ENCODE assay signal across 2 cellular contexts in the genomic region with DNA sequence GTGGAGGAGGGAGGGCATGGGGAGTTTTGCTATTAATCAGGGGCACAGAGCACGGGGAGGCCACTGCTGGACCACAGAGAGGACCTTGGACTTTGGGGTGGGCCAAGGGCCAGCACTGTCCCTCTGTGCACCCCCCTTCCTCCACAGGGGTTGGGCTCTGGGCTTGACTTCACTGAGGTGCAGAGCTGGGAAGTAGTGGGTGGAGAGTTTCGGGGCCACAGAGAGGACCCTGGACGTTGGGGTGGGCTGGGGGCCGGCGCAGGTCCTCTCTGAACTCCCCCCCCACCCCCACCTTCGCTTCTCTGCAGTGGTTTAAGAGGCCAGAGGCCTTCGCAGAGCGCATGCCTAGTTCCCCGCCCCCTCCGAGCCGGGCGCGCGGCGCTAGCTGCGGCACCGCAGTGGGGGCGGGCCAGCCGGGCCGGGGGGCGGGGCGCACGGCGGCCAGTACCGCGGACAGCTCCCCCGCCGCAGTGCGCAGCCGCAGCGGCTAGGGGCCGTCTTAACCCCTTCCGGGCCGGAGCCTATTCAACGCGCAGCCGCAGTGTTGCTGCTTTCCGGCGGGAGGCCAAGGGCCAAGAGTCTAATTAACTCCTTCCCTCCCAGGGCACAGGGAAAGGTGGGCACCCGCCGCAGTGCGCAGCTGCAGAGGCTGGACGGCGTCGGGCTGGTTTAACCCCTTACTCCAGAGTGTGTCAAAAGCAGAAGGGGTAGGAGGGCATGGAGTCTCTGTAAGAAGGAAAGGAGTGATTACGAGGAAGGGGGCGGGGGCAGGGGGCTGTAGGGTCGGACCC.
A peak's percentile ranks its signal among the peaks of the same experiment; 100 is the strongest.
TF ChIP-seq lines count a peak whose summit lies in the region.

No MANE protein-coding gene starts in this region.

TF ChIP-seq in HEK293T, 16 proteins besides CTCF, POLR2A, EP300 and RAD21:
- TF ChIP-seq L3MBTL2 (conservative IDR thresholded peaks at IDR 0.05) = no peak
- peak; percentile 30; the same call in 1 of the 2 replicates for TF ChIP-seq FOXM1 (IDR thresholded peaks at IDR 0.05; ENCODE audit: borderline replicate concordance)
TF ChIP-seq in HEK293T: peak in this region for 1.

TF ChIP-seq in H1, 55 proteins besides CTCF, POLR2A, EP300 and RAD21:
- TF ChIP-seq GTF2F1 (IDR thresholded peaks at IDR 0.05; ENCODE audit: borderline replicate concordance, low read depth, low read length) (no peak), RBBP5 (IDR thresholded peaks at IDR 0.05; ENCODE audit: borderline replicate concordance, low read depth, low read length) (0 out of 2 replicates have a peak, but pooled peaks have one; percentile 45), KDM5A (IDR thresholded peaks at IDR 0.05; ENCODE audit: low read length) (no peak), ASH2L (IDR thresholded peaks at IDR 0.05; ENCODE audit: low read length) (no peak), HDAC6 (IDR thresholded peaks at IDR 0.05; ENCODE audit: low read depth, low read length) (no peak), SP2 (IDR thresholded peaks at IDR 0.05; ENCODE audit: low read length) (no peak), JUN (IDR thresholded peaks at IDR 0.05; ENCODE audit: low read depth, low read length) (no peak), RNF2 (IDR thresholded peaks at IDR 0.05; ENCODE audit: borderline replicate concordance, low read depth, low read length, missing control alignments, poor library complexity, severe bottlenecking) (no peak), MAFK (IDR thresholded peaks at IDR 0.05; ENCODE audit: low read depth, low read length) (no peak), NRF1 (IDR thresholded peaks at IDR 0.05; ENCODE audit: low read depth, low read length) (peak; percentile 87), SP1 (IDR thresholded peaks at IDR 0.05; ENCODE audit: low read depth, low read length) (peak; percentile 81; the same call in 1 of the 2 replicates), JUND (IDR thresholded peaks at IDR 0.05; ENCODE audit: low read length) (no peak), CHD2 (IDR thresholded peaks at IDR 0.05; ENCODE audit: low read length) (no peak), CREB1 (IDR thresholded peaks at IDR 0.05) (peak; percentile 50; the same call in 1 of the 2 replicates), SP4 (IDR thresholded peaks at IDR 0.05; ENCODE audit: low read length) (peak; percentile 91; the same call in 1 of the 2 replicates), TAF1 (IDR thresholded peaks at IDR 0.05; ENCODE audit: low read depth, low read length) (no peak), CBX5 (IDR thresholded peaks at IDR 0.05; ENCODE audit: low read depth, low read length) (no peak), KDM1A (IDR thresholded peaks at IDR 0.05; ENCODE audit: borderline replicate concordance, low read length) (no peak), NANOG (IDR thresholded peaks at IDR 0.05; ENCODE audit: insufficient read depth, low read depth, low read length, poor library complexity, severe bottlenecking) (no peak), FOSL1 (IDR thresholded peaks at IDR 0.05; ENCODE audit: insufficient read depth, low read depth, low read length) (no peak), HDAC2 (IDR thresholded peaks at IDR 0.05; ENCODE audit: borderline replicate concordance in 1 of 2, low read depth in 2 of 2, low read length in 2 of 2) (peak; percentile 24 to 66; a peak in 1 of 4 replicates), ZNF274 (IDR thresholded peaks at IDR 0.05; ENCODE audit: borderline replicate concordance, extremely low read depth, low read length) (no peak), SUZ12 (IDR thresholded peaks at IDR 0.05; ENCODE audit: low read length) (no peak), SIN3A (conservative IDR thresholded peaks at IDR 0.05 in 1 of 2, IDR thresholded peaks at IDR 0.05 in 1 of 2; ENCODE audit: low read depth in 1 of 2, low read length in 2 of 2) (peak; percentile 83 to 86; a peak in 2 of 4 replicates), TAF7 (optimal IDR thresholded peaks at IDR 0.05; ENCODE audit: borderline replicate concordance, low read depth, low read length) (no peak), EZH2 (IDR thresholded peaks at IDR 0.05; ENCODE audit: low read depth, low read length, severe bottlenecking) (no peak), BCL11A (IDR thresholded peaks at IDR 0.05; ENCODE audit: low read depth in 2 of 2, low read length in 2 of 2) (no peak), RFX5 (IDR thresholded peaks at IDR 0.05; ENCODE audit: borderline replicate concordance, low read depth, low read length) (no peak), TBP (IDR thresholded peaks at IDR 0.05; ENCODE audit: low read depth, low read length) (peak; percentile 19; the same call in 1 of the 2 replicates), CHD1 (IDR thresholded peaks at IDR 0.05; ENCODE audit: low read depth, low read length) (no peak), BACH1 (IDR thresholded peaks at IDR 0.05; ENCODE audit: low read length) (no peak), PHF8 (conservative IDR thresholded peaks at IDR 0.05; ENCODE audit: low read depth, low read length) (no peak), SRF (IDR thresholded peaks at IDR 0.05; ENCODE audit: low read depth, low read length) (no peak), EGR1 (IDR thresholded peaks at IDR 0.05; ENCODE audit: borderline replicate concordance, low read depth, low read length) (no peak), CTBP2 (IDR thresholded peaks at IDR 0.05; ENCODE audit: borderline replicate concordance, insufficient read depth, insufficient read length, low read length) (peak; percentile 44), SIX5 (IDR thresholded peaks at IDR 0.05; ENCODE audit: low read depth, low read length) (no peak), POU5F1 (IDR thresholded peaks at IDR 0.05; ENCODE audit: low read depth, low read length) (no peak), SAP30 (IDR thresholded peaks at IDR 0.05; ENCODE audit: insufficient read depth, insufficient replicate concordance, low read length) (no peak), POLR2AphosphoS5 (IDR thresholded peaks at IDR 0.05; ENCODE audit: low read depth, low read length) (no peak), SIRT6 (IDR thresholded peaks at IDR 0.05; ENCODE audit: low read length) (no peak), YY1 (IDR thresholded peaks at IDR 0.05; ENCODE audit: low read depth, low read length) (no peak), RXRA (IDR thresholded peaks at IDR 0.05; ENCODE audit: insufficient read depth, low read depth, low read length) (no peak), BRCA1 (IDR thresholded peaks at IDR 0.05; ENCODE audit: low read depth, low read length) (no peak), GABPA (IDR thresholded peaks at IDR 0.05; ENCODE audit: borderline replicate concordance, insufficient read depth, low read length) (no peak), TEAD4 (IDR thresholded peaks at IDR 0.05; ENCODE audit: low read depth, low read length) (no peak), CEBPB (IDR thresholded peaks at IDR 0.05; ENCODE audit: low read depth, low read length) (no peak), TCF12 (IDR thresholded peaks at IDR 0.05; ENCODE audit: low read depth, low read length) (no peak), KDM4A (IDR thresholded peaks at IDR 0.05; ENCODE audit: low read depth, low read length, severe bottlenecking) (no peak), CBX8 (IDR thresholded peaks at IDR 0.05; ENCODE audit: borderline replicate concordance, low read depth, low read length) (no peak)
- TF ChIP-seq, protein P1, sequence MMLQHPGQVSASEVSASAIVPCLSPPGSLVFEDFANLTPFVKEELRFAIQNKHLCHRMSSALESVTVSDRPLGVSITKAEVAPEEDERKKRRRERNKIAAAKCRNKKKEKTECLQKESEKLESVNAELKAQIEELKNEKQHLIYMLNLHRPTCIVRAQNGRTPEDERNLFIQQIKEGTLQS (IDR thresholded peaks at IDR 0.05; ENCODE audit: insufficient read depth, low read depth, low read length) = no peak
- TF ChIP-seq, protein P2, sequence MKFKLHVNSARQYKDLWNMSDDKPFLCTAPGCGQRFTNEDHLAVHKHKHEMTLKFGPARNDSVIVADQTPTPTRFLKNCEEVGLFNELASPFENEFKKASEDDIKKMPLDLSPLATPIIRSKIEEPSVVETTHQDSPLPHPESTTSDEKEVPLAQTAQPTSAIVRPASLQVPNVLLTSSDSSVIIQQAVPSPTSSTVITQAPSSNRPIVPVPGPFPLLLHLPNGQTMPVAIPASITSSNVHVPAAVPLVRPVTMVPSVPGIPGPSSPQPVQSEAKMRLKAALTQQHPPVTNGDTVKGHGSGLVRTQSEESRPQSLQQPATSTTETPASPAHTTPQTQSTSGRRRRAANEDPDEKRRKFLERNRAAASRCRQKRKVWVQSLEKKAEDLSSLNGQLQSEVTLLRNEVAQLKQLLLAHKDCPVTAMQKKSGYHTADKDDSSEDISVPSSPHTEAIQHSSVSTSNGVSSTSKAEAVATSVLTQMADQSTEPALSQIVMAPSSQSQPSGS (IDR thresholded peaks at IDR 0.05; ENCODE audit: low read length) = no peak
- TF ChIP-seq, protein P3, sequence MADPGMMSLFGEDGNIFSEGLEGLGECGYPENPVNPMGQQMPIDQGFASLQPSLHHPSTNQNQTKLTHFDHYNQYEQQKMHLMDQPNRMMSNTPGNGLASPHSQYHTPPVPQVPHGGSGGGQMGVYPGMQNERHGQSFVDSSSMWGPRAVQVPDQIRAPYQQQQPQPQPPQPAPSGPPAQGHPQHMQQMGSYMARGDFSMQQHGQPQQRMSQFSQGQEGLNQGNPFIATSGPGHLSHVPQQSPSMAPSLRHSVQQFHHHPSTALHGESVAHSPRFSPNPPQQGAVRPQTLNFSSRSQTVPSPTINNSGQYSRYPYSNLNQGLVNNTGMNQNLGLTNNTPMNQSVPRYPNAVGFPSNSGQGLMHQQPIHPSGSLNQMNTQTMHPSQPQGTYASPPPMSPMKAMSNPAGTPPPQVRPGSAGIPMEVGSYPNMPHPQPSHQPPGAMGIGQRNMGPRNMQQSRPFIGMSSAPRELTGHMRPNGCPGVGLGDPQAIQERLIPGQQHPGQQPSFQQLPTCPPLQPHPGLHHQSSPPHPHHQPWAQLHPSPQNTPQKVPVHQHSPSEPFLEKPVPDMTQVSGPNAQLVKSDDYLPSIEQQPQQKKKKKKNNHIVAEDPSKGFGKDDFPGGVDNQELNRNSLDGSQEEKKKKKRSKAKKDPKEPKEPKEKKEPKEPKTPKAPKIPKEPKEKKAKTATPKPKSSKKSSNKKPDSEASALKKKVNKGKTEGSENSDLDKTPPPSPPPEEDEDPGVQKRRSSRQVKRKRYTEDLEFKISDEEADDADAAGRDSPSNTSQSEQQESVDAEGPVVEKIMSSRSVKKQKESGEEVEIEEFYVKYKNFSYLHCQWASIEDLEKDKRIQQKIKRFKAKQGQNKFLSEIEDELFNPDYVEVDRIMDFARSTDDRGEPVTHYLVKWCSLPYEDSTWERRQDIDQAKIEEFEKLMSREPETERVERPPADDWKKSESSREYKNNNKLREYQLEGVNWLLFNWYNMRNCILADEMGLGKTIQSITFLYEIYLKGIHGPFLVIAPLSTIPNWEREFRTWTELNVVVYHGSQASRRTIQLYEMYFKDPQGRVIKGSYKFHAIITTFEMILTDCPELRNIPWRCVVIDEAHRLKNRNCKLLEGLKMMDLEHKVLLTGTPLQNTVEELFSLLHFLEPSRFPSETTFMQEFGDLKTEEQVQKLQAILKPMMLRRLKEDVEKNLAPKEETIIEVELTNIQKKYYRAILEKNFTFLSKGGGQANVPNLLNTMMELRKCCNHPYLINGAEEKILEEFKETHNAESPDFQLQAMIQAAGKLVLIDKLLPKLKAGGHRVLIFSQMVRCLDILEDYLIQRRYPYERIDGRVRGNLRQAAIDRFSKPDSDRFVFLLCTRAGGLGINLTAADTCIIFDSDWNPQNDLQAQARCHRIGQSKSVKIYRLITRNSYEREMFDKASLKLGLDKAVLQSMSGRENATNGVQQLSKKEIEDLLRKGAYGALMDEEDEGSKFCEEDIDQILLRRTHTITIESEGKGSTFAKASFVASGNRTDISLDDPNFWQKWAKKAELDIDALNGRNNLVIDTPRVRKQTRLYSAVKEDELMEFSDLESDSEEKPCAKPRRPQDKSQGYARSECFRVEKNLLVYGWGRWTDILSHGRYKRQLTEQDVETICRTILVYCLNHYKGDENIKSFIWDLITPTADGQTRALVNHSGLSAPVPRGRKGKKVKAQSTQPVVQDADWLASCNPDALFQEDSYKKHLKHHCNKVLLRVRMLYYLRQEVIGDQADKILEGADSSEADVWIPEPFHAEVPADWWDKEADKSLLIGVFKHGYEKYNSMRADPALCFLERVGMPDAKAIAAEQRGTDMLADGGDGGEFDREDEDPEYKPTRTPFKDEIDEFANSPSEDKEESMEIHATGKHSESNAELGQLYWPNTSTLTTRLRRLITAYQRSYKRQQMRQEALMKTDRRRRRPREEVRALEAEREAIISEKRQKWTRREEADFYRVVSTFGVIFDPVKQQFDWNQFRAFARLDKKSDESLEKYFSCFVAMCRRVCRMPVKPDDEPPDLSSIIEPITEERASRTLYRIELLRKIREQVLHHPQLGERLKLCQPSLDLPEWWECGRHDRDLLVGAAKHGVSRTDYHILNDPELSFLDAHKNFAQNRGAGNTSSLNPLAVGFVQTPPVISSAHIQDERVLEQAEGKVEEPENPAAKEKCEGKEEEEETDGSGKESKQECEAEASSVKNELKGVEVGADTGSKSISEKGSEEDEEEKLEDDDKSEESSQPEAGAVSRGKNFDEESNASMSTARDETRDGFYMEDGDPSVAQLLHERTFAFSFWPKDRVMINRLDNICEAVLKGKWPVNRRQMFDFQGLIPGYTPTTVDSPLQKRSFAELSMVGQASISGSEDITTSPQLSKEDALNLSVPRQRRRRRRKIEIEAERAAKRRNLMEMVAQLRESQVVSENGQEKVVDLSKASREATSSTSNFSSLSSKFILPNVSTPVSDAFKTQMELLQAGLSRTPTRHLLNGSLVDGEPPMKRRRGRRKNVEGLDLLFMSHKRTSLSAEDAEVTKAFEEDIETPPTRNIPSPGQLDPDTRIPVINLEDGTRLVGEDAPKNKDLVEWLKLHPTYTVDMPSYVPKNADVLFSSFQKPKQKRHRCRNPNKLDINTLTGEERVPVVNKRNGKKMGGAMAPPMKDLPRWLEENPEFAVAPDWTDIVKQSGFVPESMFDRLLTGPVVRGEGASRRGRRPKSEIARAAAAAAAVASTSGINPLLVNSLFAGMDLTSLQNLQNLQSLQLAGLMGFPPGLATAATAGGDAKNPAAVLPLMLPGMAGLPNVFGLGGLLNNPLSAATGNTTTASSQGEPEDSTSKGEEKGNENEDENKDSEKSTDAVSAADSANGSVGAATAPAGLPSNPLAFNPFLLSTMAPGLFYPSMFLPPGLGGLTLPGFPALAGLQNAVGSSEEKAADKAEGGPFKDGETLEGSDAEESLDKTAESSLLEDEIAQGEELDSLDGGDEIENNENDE (IDR thresholded peaks at IDR 0.05; ENCODE audit: insufficient replicate concordance, low read length) = no peak
- TF ChIP-seq, protein P4, sequence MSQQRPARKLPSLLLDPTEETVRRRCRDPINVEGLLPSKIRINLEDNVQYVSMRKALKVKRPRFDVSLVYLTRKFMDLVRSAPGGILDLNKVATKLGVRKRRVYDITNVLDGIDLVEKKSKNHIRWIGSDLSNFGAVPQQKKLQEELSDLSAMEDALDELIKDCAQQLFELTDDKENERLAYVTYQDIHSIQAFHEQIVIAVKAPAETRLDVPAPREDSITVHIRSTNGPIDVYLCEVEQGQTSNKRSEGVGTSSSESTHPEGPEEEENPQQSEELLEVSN (IDR thresholded peaks at IDR 0.05) = peak; percentile 64
- TF ChIP-seq, protein P5, sequence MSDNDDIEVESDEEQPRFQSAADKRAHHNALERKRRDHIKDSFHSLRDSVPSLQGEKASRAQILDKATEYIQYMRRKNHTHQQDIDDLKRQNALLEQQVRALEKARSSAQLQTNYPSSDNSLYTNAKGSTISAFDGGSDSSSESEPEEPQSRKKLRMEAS (IDR thresholded peaks at IDR 0.05) = peak; percentile 42
- TF ChIP-seq, protein P6, sequence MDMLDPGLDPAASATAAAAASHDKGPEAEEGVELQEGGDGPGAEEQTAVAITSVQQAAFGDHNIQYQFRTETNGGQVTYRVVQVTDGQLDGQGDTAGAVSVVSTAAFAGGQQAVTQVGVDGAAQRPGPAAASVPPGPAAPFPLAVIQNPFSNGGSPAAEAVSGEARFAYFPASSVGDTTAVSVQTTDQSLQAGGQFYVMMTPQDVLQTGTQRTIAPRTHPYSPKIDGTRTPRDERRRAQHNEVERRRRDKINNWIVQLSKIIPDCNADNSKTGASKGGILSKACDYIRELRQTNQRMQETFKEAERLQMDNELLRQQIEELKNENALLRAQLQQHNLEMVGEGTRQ (IDR thresholded peaks at IDR 0.05; ENCODE audit: low read length) = no peak
